18 cellular contexts compared by ENCODE assay signal in the genomic region with DNA sequence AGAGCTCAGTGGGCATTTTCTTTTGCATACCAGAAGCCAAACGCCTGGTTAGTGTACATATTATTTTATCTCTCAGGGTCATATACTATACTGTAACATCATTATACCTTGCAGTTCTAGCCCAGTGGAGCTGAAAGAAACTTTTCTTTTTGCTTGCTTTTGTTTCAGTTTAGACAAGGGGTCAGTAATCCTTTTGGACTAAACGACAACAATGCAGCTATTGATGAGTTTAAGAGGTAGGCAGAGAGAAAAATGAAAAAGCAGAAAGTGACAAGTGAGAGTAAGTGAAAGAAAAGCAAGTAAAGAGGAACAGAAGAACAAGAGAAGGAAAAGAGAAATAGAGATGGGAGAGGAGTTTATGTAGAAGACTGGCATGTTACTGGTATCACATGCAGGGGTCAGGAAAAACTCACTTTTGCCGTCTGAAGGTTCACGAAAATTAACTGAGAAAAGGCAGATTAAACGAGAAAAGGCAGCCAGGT.
"Had no signal": no experiment of that assay in that cellular context is flagged by ENCODE, and none has a peak within 500 bp of the region (broad histone marks: within the 10 kb centered on the region; RNA-seq: fewer than 3 reads in every experiment).

No MANE protein-coding gene starts in this region.

- H3K27me3 Mint-ChIP-seq: activated CD4-positive, alpha-beta T cell treated with anti-CD3 and anti-CD28 coated beads, Interleukin-2, amount 10 ng/mL, durations not matched to agents 24 days and 14 days; type B pancreatic cell had no signal

- H3K36me3 Mint-ChIP-seq: natural killer cell, type B pancreatic cell had no signal

- ATAC-seq: activated CD8-positive, alpha-beta T cell treated with anti-CD3 and anti-CD28 coated beads, Interleukin-2, amount 10 ng/mL, durations not matched to agents 7 days and 5 days; gastrocnemius medialis; left ventricle myocardium superior; natural killer cell; T-helper 17 cell had no signal

- H3K9me3 Mint-ChIP-seq: activated naive CD4-positive, alpha-beta T cell treated with anti-CD3 and anti-CD28 coated beads for 36 hours; natural killer cell; type B pancreatic cell had no signal

- H3K4me3 Mint-ChIP-seq: activated CD4-positive, alpha-beta T cell treated with anti-CD3 and anti-CD28 coated beads, Interleukin-2, amount 10 ng/mL, durations not matched to agents 24 days and 14 days; activated CD8-positive, alpha-beta T cell treated with anti-CD3 and anti-CD28 coated beads, Interleukin-2, amount 10 ng/mL, durations not matched to agents 7 days and 5 days; activated naive CD4-positive, alpha-beta T cell treated with anti-CD3 and anti-CD28 coated beads for 36 hours; natural killer cell; T-helper 17 cell; type B pancreatic cell had no signal

- H3K27ac Mint-ChIP-seq: activated CD4-positive, alpha-beta T cell treated with anti-CD3 and anti-CD28 coated beads, Interleukin-2, amount 10 ng/mL, durations not matched to agents 24 days and 14 days; activated CD8-positive, alpha-beta T cell treated with anti-CD3 and anti-CD28 coated beads, Interleukin-2, amount 10 ng/mL, durations not matched to agents 7 days and 5 days; activated naive CD4-positive, alpha-beta T cell treated with anti-CD3 and anti-CD28 coated beads for 36 hours; natural killer cell; T-helper 17 cell; type B pancreatic cell had no signal

- H3K4me1 Mint-ChIP-seq: T-helper 17 cell had no signal

- DNase-seq: activated CD4-positive, alpha-beta T cell treated with anti-CD3 and anti-CD28 coated beads, Interleukin-2, amount 10 ng/mL, durations not matched to agents 24 days and 14 days; activated CD8-positive, alpha-beta T cell treated with anti-CD3 and anti-CD28 coated beads, Interleukin-2, amount 10 ng/mL, durations not matched to agents 7 days and 5 days; activated naive CD4-positive, alpha-beta T cell treated with anti-CD3 and anti-CD28 coated beads for 36 hours; amygdala; esophagus squamous epithelium; gastrocnemius medialis; hippocampal formation; left ventricle myocardium superior; mammary epithelial cell; midbrain; natural killer cell; nucleus accumbens; posterior cingulate gyrus; stimulated activated CD4-positive, alpha-beta T cell treated with anti-CD3 and anti-CD28 coated beads, Interleukin-2, amount 100 ng/mL, for 48 hours; stimulated activated CD8-positive, alpha-beta memory T cell treated with anti-CD3 and anti-CD28 coated beads, Interleukin-4, amount 100 ng/mL, for 48 hours; stimulated activated naive CD4-positive, alpha-beta T cell treated with Interleukin-2 at 50 U/mL for 16 hours; T-helper 17 cell had no signal
